ENCODE assay signal across 14 cellular contexts in genomic region chr5:147565524-147565923, GRCh38. TPM values are rescaled to one million over a fixed set of nuclear protein-coding genes. Genes with fewer than 3 reads are reported as not detected.
A peak's percentile ranks its signal among the peaks of the same experiment; 100 is the strongest.
DNase-seq lines count a peak whose midpoint lies in the region; ATAC-seq and TF ChIP-seq lines count a peak whose summit lies in the region.
"Had no signal": no experiment of that assay in that cellular context is flagged by ENCODE, and none has a peak within 500 bp of the region (broad histone marks: within the 10 kb centered on the region; RNA-seq: fewer than 3 reads in every experiment).

No MANE protein-coding gene starts in this region.

- no peaks in the 10 kb centered on the region for H3K9me2 ChIP-seq in Karpas-422 (replicated peaks; ENCODE audit: insufficient read depth, low read length)

- H2BK120ac ChIP-seq in mesendoderm (ENCODE audit: low read depth, low read length) = no peak overlapping the region

- H3K4me1 ChIP-seq in mesendoderm (ENCODE audit: control insufficient read depth, low read depth, low read length) = peaks cover 12% of the 10 kb centered on the region
- no peaks in the 10 kb centered on the region for H3K4me1 ChIP-seq in Peyer's patch
- H3K4me1 ChIP-seq in suprapubic skin = no peaks in the 10 kb centered on the region
- peaks cover 15% of the 10 kb centered on the region for H3K4me1 ChIP-seq in Karpas-422 (ENCODE audit: low read length)
- H3K4me1 ChIP-seq: heart right ventricle, prostate gland had no signal

- no peak overlapping the region for H3K18ac ChIP-seq in mesendoderm (ENCODE audit: low read length)

- H3K4ac ChIP-seq in mesendoderm (ENCODE audit: low read depth, low read length) = no peak overlapping the region

- no peak for TF ChIP-seq POLR2A in Peyer's patch (IDR thresholded peaks at IDR 0.05)
- no peak for TF ChIP-seq POLR2A in suprapubic skin (IDR thresholded peaks at IDR 0.05)

- no peak overlapping the region for H2AFZ ChIP-seq in Karpas-422 (ENCODE audit: low read length)

- peak; percentile 28 for DNase-seq in EL
- peak; percentile 84 for DNase-seq in NCI-H226
- peak; percentile 69 for DNase-seq in choroid plexus epithelial cell (ENCODE audit: low read depth)
- DNase-seq in mesendoderm = peak; percentile 11
- no peak for DNase-seq in Peyer's patch
- DNase-seq in suprapubic skin (ENCODE audit: low spot score in 2 of 2) = no peak
- no peak for DNase-seq in Karpas-422
- DNase-seq: CD4-positive, alpha-beta memory T cell; heart right ventricle; NCI-H187 treated with DMSO at 0.1 percent for 48 hours; stimulated activated CD4-positive, alpha-beta T cell treated with anti-CD3 and anti-CD28 coated beads, Interleukin-4, amount 100 ng/mL, for 24 hours had no signal

- no peak overlapping the region for H4K8ac ChIP-seq in mesendoderm (ENCODE audit: low read depth, low read length)

- H3K9me3 ChIP-seq in Peyer's patch = no peaks in the 10 kb centered on the region
- no peaks in the 10 kb centered on the region for H3K9me3 ChIP-seq in suprapubic skin
- no peaks in the 10 kb centered on the region for H3K9me3 ChIP-seq in Karpas-422 (ENCODE audit: low read length)
- H3K9me3 ChIP-seq: heart right ventricle, prostate gland had no signal

- H3K79me1 ChIP-seq in mesendoderm (ENCODE audit: low read length) = no peaks in the 10 kb centered on the region

- no peak overlapping the region for H2AK5ac ChIP-seq in mesendoderm (ENCODE audit: low read length)

- no peaks in the 10 kb centered on the region for H3K79me2 ChIP-seq in mesendoderm (ENCODE audit: control insufficient read depth, insufficient read depth, low read length)
- no peaks in the 10 kb centered on the region for H3K79me2 ChIP-seq in Karpas-422 (ENCODE audit: low read length)

- TF ChIP-seq EP300 in suprapubic skin (IDR thresholded peaks at IDR 0.05) = no peak

- no peak overlapping the region for H3K56ac ChIP-seq in mesendoderm (ENCODE audit: low read length)

- TF ChIP-seq CTCF in choroid plexus epithelial cell (conservative IDR thresholded peaks at IDR 0.05; ENCODE audit: low read depth, low read length) = no peak
- no peak for TF ChIP-seq CTCF in Peyer's patch (IDR thresholded peaks at IDR 0.05)
- no peak for TF ChIP-seq CTCF in suprapubic skin (IDR thresholded peaks at IDR 0.05)

- no peak overlapping the region for H2BK15ac ChIP-seq in mesendoderm (replicated peaks; ENCODE audit: low read depth)

- H3K27me3 ChIP-seq in mesendoderm (ENCODE audit: insufficient read depth, low read length, poor library complexity) (no peaks in the 10 kb centered on the region), Peyer's patch (no peaks in the 10 kb centered on the region), suprapubic skin (no peaks in the 10 kb centered on the region), Karpas-422 (ENCODE audit: low read length) (no peaks in the 10 kb centered on the region)
- H3K27me3 ChIP-seq: heart right ventricle had no signal

- no CpG with 5 or more reads among the region's 1 CpG for WGBS in mesendoderm (ENCODE audit: extremely low coverage, insufficient coverage, low lambda C conversion rate)
- 91% methylated on average over 1 of the region's 1 CpG for WGBS in suprapubic skin

- H3K27ac ChIP-seq in mesendoderm (ENCODE audit: low read depth, low read length) = no peak overlapping the region
- no peak overlapping the region for H3K27ac ChIP-seq in Peyer's patch
- no peak overlapping the region for H3K27ac ChIP-seq in suprapubic skin
- H3K27ac ChIP-seq in Karpas-422 (ENCODE audit: low read length) = no peak overlapping the region
- H3K27ac ChIP-seq: heart right ventricle, prostate gland had no signal

- H3K9ac ChIP-seq in mesendoderm (ENCODE audit: low read length) = no peak overlapping the region
- no peak overlapping the region for H3K9ac ChIP-seq in Karpas-422 (ENCODE audit: low read length)

- H3K36me3 ChIP-seq in mesendoderm (ENCODE audit: control insufficient read depth, insufficient read depth, low read length) (no peaks in the 10 kb centered on the region), Peyer's patch (no peaks in the 10 kb centered on the region), suprapubic skin (no peaks in the 10 kb centered on the region), Karpas-422 (ENCODE audit: insufficient read depth, low read length) (no peaks in the 10 kb centered on the region)
- H3K36me3 ChIP-seq: heart right ventricle, prostate gland had no signal

- no peak overlapping the region for H4K5ac ChIP-seq in mesendoderm (ENCODE audit: low read length)

- H4K20me1 ChIP-seq in Karpas-422 (ENCODE audit: insufficient read depth, low read depth, low read length) = no peaks in the 10 kb centered on the region

- H3K4me2 ChIP-seq in mesendoderm (ENCODE audit: low read length) (no peak overlapping the region), Karpas-422 (ENCODE audit: low read depth, low read length, poor library complexity, severe bottlenecking) (no peak overlapping the region)

- H2BK5ac ChIP-seq in mesendoderm (ENCODE audit: low read length) = no peak overlapping the region

- H3K4me3 ChIP-seq in choroid plexus epithelial cell (ENCODE audit: low read depth, low read length) (no peak overlapping the region), mesendoderm (ENCODE audit: low read length) (no peak overlapping the region), Peyer's patch (no peak overlapping the region), suprapubic skin (no peak overlapping the region), Karpas-422 (ENCODE audit: low read length) (no peak overlapping the region)
- H3K4me3 ChIP-seq: heart right ventricle, prostate gland had no signal

- no peak overlapping the region for H3K23ac ChIP-seq in mesendoderm (ENCODE audit: low read length)

- ATAC-seq in HG03139 (IDR thresholded peaks at IDR 0.05; ENCODE audit: unreplicated experiment) = no peak
- ATAC-seq: heart right ventricle had no signal

RNA-seq across cellular contexts. Expression of gene DPYSL3, which starts 55.7 kb away (rescaled TPM):
- 55.9 TPM for polyA plus RNA-seq in mesendoderm (2013, experiment 1 of 2)
- 57.0 TPM for polyA plus RNA-seq in mesendoderm (2013, experiment 2 of 2)
- total RNA-seq in Peyer's patch = 10 to 100 TPM in 3 of 4 donors, 1 to 10 TPM in 1; 7.4 to 42.1 (median 21.8) TPM
- 10 to 100 TPM; 12.0 to 22.2 (median 16.6) TPM for total RNA-seq in suprapubic skin
- total RNA-seq in Karpas-422 (2014; rRNA removed; shearing (Covaris generic); ENCODE audit: low replicate concordance) = not detected in 2 replicates
- total RNA-seq: OCI-LY7 had no signal
- polyA plus RNA-seq: CD4-positive, alpha-beta memory T cell had no signal

Comparison
In these comparisons a context has a peak if more than half of its experiments do, and no peak if none do; other contexts are left out.
1. DNase-seq: peak in EL (single experiment), NCI-H226 (single experiment), choroid plexus epithelial cell (single experiment) and mesendoderm (single experiment); none in Peyer's patch (0 of 3), suprapubic skin (0 of 2) and Karpas-422 (single experiment).